Comparison of ENCODE assay signal across 17 cellular contexts in the genomic region with DNA sequence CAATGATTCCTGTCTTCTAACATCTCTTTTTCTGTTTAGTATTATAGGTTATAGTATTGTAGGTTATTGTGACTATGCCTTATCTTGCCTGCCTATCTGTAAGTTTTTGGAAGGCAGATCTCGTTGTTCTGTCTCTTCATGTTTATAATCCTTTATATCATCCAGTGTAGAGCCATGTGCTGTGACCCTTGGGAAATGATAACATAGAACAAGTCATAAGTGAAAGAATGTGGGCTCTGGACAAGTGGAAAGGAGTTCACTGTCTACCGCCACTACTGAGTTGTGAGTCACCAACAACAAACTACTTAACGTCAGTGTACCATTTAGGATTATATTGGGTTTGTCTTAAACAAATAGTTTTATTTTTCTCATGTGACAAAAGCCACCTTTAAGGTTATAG.
DNase-seq lines count a peak whose midpoint lies in the region; ATAC-seq and TF ChIP-seq lines count a peak whose summit lies in the region.
"Had no signal": no experiment of that assay in that cellular context is flagged by ENCODE, and none has a peak within 500 bp of the region (broad histone marks: within the 10 kb centered on the region; RNA-seq: fewer than 3 reads in every experiment).

No MANE protein-coding gene starts in this region.

- H3K79me2 ChIP-seq in SK-N-SH (ENCODE audit: insufficient read depth): no peaks in the 10 kb centered on the region

- TF ChIP-seq CTCF in left ventricle myocardium inferior (IDR thresholded peaks at IDR 0.05; ENCODE audit: borderline replicate concordance) (no peak), SK-N-SH (IDR thresholded peaks at IDR 0.05) (no peak), fibroblast of the aortic adventitia (IDR thresholded peaks at IDR 0.05; ENCODE audit: insufficient read depth, low read length) (no peak)

- DNase-seq in Right ventricle myocardium inferior (ENCODE audit: missing footprints): no peak
- DNase-seq in left ventricle myocardium inferior: no peak
- DNase-seq in SK-N-SH: no peak
- DNase-seq in fibroblast of the aortic adventitia (ENCODE audit: low read depth): peak; percentile 95
- DNase-seq in stromal cell of bone marrow (ENCODE audit: low read depth): peak; percentile 69
- no peak for DNase-seq in stimulated activated CD4-positive, alpha-beta T cell treated with anti-CD3 and anti-CD28 coated beads, Interleukin-4, amount 100 ng/mL, for 4 hours
- DNase-seq in GOT3 (lab: John Stamatoyannopoulos, UW): no peak
- DNase-seq: 8988T; activated effector memory CD4-positive, alpha-beta T cell treated with anti-CD3 and anti-CD28 coated beads, Interleukin-2, amount 50 U/mL, for 16 hours; Calu3; erythroblast; Karpas-422; NCI-H2081 treated with DMSO at 0.1 percent for 48 hours; pancreas; SHP77; tibial artery had no signal

- H3K4me3 ChIP-seq in left ventricle myocardium inferior: no peak overlapping the region
- H3K4me3 ChIP-seq in SK-N-SH (ENCODE audit: low read depth in 2 of 2, low read length in 1 of 2): no peak overlapping the region
- H3K4me3 ChIP-seq in fibroblast of the aortic adventitia (ENCODE audit: low read depth, low read length): no peak overlapping the region
- H3K4me3 ChIP-seq: pancreas, tibial artery had no signal

- intact Hi-C loops in Right ventricle myocardium inferior (cut with DNase I) (no loop called here), left ventricle myocardium inferior (cut with micrococcal nuclease) (no loop called here)

- no peaks in the 10 kb centered on the region for H3K9me2 ChIP-seq in SK-N-SH

- POLR2A ChIA-PET in SK-N-SH (lab: Yijun Ruan, JAX): no interaction called here

- peak in 1 of 2 experiments; percentile 98; a peak in 3 of 4 replicates for TF ChIP-seq EP300 in SK-N-SH (IDR thresholded peaks at IDR 0.05; ENCODE audit: borderline replicate concordance in 1 of 2, low read depth in 1 of 2, low read length in 1 of 2)

- H3K27ac ChIP-seq in left ventricle myocardium inferior (replicated peaks): no peak overlapping the region
- peak overlapping the region; percentile 26 to 83; a peak in 3 of 4 replicates for H3K27ac ChIP-seq in SK-N-SH (ENCODE audit: low read depth in 2 of 2, low read length in 1 of 2)
- H3K27ac ChIP-seq: pancreas, tibial artery had no signal

- 4% methylated on average over 3 of the region's 3 CpGs for WGBS in SK-N-SH (ENCODE audit: low lambda C conversion rate)

- ATAC-seq in Right ventricle myocardium inferior (peak; percentile 42), HG03159 (IDR thresholded peaks at IDR 0.05; ENCODE audit: unreplicated experiment) (no peak)

- H3K9me3 ChIP-seq in left ventricle myocardium inferior (replicated peaks) (peaks cover 19% of the 10 kb centered on the region), SK-N-SH (peaks cover 18% of the 10 kb centered on the region)
- H3K9me3 ChIP-seq: pancreas had no signal

- H3K36me3 ChIP-seq in left ventricle myocardium inferior (peaks cover 13% of the 10 kb centered on the region), SK-N-SH (replicated peaks in 1 of 2; ENCODE audit: control insufficient read depth in 1 of 2, insufficient read depth in 2 of 2, low read length in 1 of 2) (peaks cover 0 to 11% of the 10 kb centered on the region in 2 experiments)
- H3K36me3 ChIP-seq: pancreas had no signal

- H3K4me2 ChIP-seq in SK-N-SH: 0 out of 2 replicates have a peak overlapping the region, but pooled peaks have one; percentile 13

- H3K4me1 ChIP-seq in left ventricle myocardium inferior (no peaks in the 10 kb centered on the region), SK-N-SH (ENCODE audit: control insufficient read depth in 1 of 2, insufficient read depth in 2 of 2, low read depth in 1 of 2, low read length in 1 of 2) (0 out of 4 replicates have a peak, but pooled peaks cover 0 to 5% of the 10 kb centered on the region in 2 experiments)
- H3K4me1 ChIP-seq: pancreas, tibial artery had no signal

- H3F3A ChIP-seq in SK-N-SH (replicated peaks; ENCODE audit: insufficient read depth): peaks cover 20% of the 10 kb centered on the region

- TF ChIP-seq RAD21 in SK-N-SH (IDR thresholded peaks at IDR 0.05; ENCODE audit: low read length): no peak

- H3K9ac ChIP-seq in SK-N-SH: peak overlapping the region; percentile 15; the same call in 1 of the 2 replicates

- CTCF ChIA-PET in SK-N-SH (lab: Yijun Ruan, JAX): no interaction called here

- no peaks in the 10 kb centered on the region for H4K20me1 ChIP-seq in SK-N-SH (ENCODE audit: insufficient read depth)

- H2AFZ ChIP-seq in SK-N-SH (ENCODE audit: low read depth): no peak overlapping the region

- H3K27me3 ChIP-seq in left ventricle myocardium inferior (ENCODE audit: low read depth): no peaks in the 10 kb centered on the region
- H3K27me3 ChIP-seq in SK-N-SH (ENCODE audit: insufficient read depth): no peaks in the 10 kb centered on the region
- H3K27me3 ChIP-seq: pancreas, tibial artery had no signal

TF ChIP-seq in SK-N-SH, 30 proteins besides CTCF, POLR2A, EP300 and RAD21 (continues in another document):
- TF ChIP-seq, protein P1, sequence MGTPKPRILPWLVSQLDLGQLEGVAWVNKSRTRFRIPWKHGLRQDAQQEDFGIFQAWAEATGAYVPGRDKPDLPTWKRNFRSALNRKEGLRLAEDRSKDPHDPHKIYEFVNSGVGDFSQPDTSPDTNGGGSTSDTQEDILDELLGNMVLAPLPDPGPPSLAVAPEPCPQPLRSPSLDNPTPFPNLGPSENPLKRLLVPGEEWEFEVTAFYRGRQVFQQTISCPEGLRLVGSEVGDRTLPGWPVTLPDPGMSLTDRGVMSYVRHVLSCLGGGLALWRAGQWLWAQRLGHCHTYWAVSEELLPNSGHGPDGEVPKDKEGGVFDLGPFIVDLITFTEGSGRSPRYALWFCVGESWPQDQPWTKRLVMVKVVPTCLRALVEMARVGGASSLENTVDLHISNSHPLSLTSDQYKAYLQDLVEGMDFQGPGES (IDR thresholded peaks at IDR 0.05; ENCODE audit: low read depth, low read length): no peak
- no peak for TF ChIP-seq FOXJ3 (CRISPR knock-in tag; IDR thresholded peaks at IDR 0.05)
- no peak for TF ChIP-seq ELF1 (IDR thresholded peaks at IDR 0.05)
- peak; percentile 92 for TF ChIP-seq NFIC (IDR thresholded peaks at IDR 0.05; ENCODE audit: borderline replicate concordance)
- peak; percentile 17; the same call in 1 of the 2 replicates for TF ChIP-seq GABPA (IDR thresholded peaks at IDR 0.05; ENCODE audit: low read depth)
- no peak for TF ChIP-seq GATA2 (CRISPR knock-in tag; IDR thresholded peaks at IDR 0.05)
- TF ChIP-seq USF1 (IDR thresholded peaks at IDR 0.05; ENCODE audit: borderline replicate concordance, low read depth): peak; percentile 31; the same call in 1 of the 2 replicates
- peak; percentile 89 for TF ChIP-seq TEAD4 (IDR thresholded peaks at IDR 0.05; ENCODE audit: borderline replicate concordance, insufficient read depth)
- TF ChIP-seq POLR2AphosphoS5 (IDR thresholded peaks at IDR 0.05; ENCODE audit: low read depth, low read length): peak; percentile 18; the same call in 1 of the 2 replicates
- TF ChIP-seq FOSL2 (IDR thresholded peaks at IDR 0.05; ENCODE audit: borderline replicate concordance, low read depth): peak; percentile 85
- no peak for TF ChIP-seq RFX5 (IDR thresholded peaks at IDR 0.05; ENCODE audit: low read length)
- TF ChIP-seq, protein P2, sequence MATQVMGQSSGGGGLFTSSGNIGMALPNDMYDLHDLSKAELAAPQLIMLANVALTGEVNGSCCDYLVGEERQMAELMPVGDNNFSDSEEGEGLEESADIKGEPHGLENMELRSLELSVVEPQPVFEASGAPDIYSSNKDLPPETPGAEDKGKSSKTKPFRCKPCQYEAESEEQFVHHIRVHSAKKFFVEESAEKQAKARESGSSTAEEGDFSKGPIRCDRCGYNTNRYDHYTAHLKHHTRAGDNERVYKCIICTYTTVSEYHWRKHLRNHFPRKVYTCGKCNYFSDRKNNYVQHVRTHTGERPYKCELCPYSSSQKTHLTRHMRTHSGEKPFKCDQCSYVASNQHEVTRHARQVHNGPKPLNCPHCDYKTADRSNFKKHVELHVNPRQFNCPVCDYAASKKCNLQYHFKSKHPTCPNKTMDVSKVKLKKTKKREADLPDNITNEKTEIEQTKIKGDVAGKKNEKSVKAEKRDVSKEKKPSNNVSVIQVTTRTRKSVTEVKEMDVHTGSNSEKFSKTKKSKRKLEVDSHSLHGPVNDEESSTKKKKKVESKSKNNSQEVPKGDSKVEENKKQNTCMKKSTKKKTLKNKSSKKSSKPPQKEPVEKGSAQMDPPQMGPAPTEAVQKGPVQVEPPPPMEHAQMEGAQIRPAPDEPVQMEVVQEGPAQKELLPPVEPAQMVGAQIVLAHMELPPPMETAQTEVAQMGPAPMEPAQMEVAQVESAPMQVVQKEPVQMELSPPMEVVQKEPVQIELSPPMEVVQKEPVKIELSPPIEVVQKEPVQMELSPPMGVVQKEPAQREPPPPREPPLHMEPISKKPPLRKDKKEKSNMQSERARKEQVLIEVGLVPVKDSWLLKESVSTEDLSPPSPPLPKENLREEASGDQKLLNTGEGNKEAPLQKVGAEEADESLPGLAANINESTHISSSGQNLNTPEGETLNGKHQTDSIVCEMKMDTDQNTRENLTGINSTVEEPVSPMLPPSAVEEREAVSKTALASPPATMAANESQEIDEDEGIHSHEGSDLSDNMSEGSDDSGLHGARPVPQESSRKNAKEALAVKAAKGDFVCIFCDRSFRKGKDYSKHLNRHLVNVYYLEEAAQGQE (IDR thresholded peaks at IDR 0.05; ENCODE audit: low read depth, low read length): no peak
- TF ChIP-seq JUND (IDR thresholded peaks at IDR 0.05): peak; percentile 94
- TF ChIP-seq SMC3 (IDR thresholded peaks at IDR 0.05; ENCODE audit: low read depth, low read length): no peak
- TF ChIP-seq MAX (IDR thresholded peaks at IDR 0.05; ENCODE audit: low read depth): peak; percentile 90

Comparison
In these comparisons a context has a peak if more than half of its experiments do, and no peak if none do; other contexts are left out.
1. DNase-seq: peak in fibroblast of the aortic adventitia (single experiment) and stromal cell of bone marrow (single experiment); none in Right ventricle myocardium inferior (single experiment), left ventricle myocardium inferior (single experiment), SK-N-SH (single experiment), stimulated activated CD4-positive, alpha-beta T cell treated with anti-CD3 and anti-CD28 coated beads, Interleukin-4, amount 100 ng/mL, for 4 hours (0 of 2) and GOT3 (single experiment).